Comparison of ENCODE assay signal across 28 cellular contexts in genomic region chr3:97070302-97070701, GRCh38.
"Had no signal": no experiment of that assay in that cellular context is flagged by ENCODE, and none has a peak within 500 bp of the region (broad histone marks: within the 10 kb centered on the region; RNA-seq: fewer than 3 reads in every experiment).

No MANE protein-coding gene starts in this region.

- DNase-seq: activated CD4-positive, alpha-beta memory T cell treated with anti-CD3 and anti-CD28 coated beads for 36 hours; activated CD4-positive, alpha-beta T cell treated with anti-CD3 and anti-CD28 coated beads for 36 hours; activated CD4-positive, alpha-beta T cell treated with anti-CD3 and anti-CD28 coated beads, Interleukin-2, amount 10 ng/mL, durations not matched to agents 24 days and 14 days; activated CD4-positive, CD25-positive, alpha-beta regulatory T cell; activated CD4-positive, CD25-positive, alpha-beta regulatory T cell treated with anti-CD3 and anti-CD28 coated beads, Interleukin-2, amount 50 U/mL, for 72 hours; activated CD8-positive, alpha-beta memory T cell treated with anti-CD3 and anti-CD28 coated beads, Interleukin-2, amount 10 ng/mL, durations not matched to agents 7 days and 5 days; activated CD8-positive, alpha-beta memory T cell treated with anti-CD3 and anti-CD28 coated beads, Interleukin-2, amount 50 U/mL, for 4 hours; activated CD8-positive, alpha-beta T cell treated with anti-CD3 and anti-CD28 coated beads, Interleukin-2, amount 10 ng/mL, durations not matched to agents 7 days and 5 days; activated effector memory CD4-positive, alpha-beta T cell treated with anti-CD3 and anti-CD28 coated beads, Interleukin-2, amount 50 U/mL, for 16 hours; activated naive CD4-positive, alpha-beta T cell treated with anti-CD3 and anti-CD28 coated beads for 36 hours; activated naive CD8-positive, alpha-beta T cell treated with anti-CD3 and anti-CD28 coated beads for 36 hours; activated naive CD8-positive, alpha-beta T cell treated with anti-CD3 and anti-CD28 coated beads, Interleukin-2, amount 50 U/mL, for 24 hours; activated T-cell treated with anti-CD3 and anti-CD28 coated beads, Interleukin-2, amount 50 U/mL, for 1 hour; activated T-cell treated with anti-CD3 and anti-CD28 coated beads, Interleukin-2, amount 50 U/mL, for 48 hours; adrenal gland; amygdala; aorta; body of pancreas; central memory CD4-positive, alpha-beta T cell; cerebellar nuclear complex; colonic mucosa; effector CD8-positive, alpha-beta T cell; foreskin keratinocyte; gastrocnemius medialis; glutamatergic neuron; heart left ventricle; T-helper 17 cell; T1000 had no signal

- ATAC-seq: activated CD4-positive, alpha-beta T cell treated with anti-CD3 and anti-CD28 coated beads for 36 hours; activated CD8-positive, alpha-beta memory T cell treated with anti-CD3 and anti-CD28 coated beads, Interleukin-2, amount 10 ng/mL, durations not matched to agents 7 days and 5 days; activated CD8-positive, alpha-beta T cell treated with anti-CD3 and anti-CD28 coated beads, Interleukin-2, amount 10 ng/mL, durations not matched to agents 7 days and 5 days; activated naive CD8-positive, alpha-beta T cell treated with anti-CD3 and anti-CD28 coated beads, Interleukin-2, amount 50 U/mL, for 24 hours; body of pancreas; foreskin keratinocyte; gastrocnemius medialis; heart left ventricle; T-helper 17 cell had no signal
